7 cellular contexts compared by ENCODE assay signal in the genomic region with DNA sequence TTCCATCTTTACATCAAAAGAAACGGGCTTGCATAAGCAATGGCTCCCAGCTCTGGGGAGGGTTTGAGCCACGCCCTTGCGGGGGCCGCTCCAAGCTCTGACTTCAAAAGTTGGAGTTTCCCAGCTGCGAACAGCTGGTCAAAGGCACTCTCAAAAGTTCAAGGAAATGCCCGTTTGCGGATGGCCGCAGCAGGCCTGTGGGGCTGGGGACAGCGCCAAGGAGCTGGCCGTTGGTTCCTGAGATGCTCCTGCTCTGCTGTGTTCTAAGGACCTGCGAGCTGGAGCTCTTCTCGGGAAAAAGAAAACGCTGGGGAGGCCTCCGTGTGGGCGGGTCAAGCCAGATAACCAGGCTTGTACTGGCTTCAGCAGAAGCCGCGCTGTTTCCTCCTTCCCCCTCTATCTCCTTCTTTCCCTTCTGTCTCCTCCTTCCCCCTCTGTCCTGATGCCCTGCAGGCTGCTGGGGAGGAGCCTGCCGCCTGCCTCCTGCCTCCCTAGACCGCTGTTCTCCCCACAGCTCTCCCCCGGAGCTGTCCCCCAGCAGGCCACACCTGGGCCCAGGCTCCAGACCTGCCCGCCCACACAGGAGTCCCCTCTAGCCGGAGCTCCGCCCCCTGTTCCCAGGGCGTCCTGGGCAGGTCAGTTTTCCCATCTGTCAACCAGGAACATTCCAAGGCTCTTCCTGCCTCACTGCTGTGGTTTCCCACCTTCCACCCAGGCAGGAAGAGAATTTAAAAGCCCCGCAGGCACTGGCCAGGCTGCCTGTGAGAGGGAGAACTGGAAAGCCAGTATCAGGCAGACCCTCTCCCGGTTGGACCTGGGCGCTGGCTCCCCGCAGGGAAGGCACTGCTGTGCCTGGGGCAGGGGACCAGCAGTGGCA. TPM values are rescaled to one million over a fixed set of nuclear protein-coding genes. Genes with fewer than 3 reads are reported as not detected.
DNase-seq lines count a peak whose midpoint lies in the region; ATAC-seq and TF ChIP-seq lines count a peak whose summit lies in the region.

No MANE protein-coding gene starts in this region.

- H2BK5ac ChIP-seq in mesenchymal stem cell (ENCODE audit: low read depth, low read length, poor library complexity, severe bottlenecking), result no peak overlapping the region

- peak overlapping the region; percentile 60 for H2AFZ ChIP-seq in mesenchymal stem cell (ENCODE audit: low read depth, low read length)

- peak overlapping the region; percentile 41 for H3K4me2 ChIP-seq in mesenchymal stem cell (ENCODE audit: low read length, poor library complexity, severe bottlenecking)

- peak overlapping the region in 1 of 2 experiments; percentile 4 for H3K14ac ChIP-seq in mesenchymal stem cell (ENCODE audit: low read length in 2 of 2)

- H3K27ac ChIP-seq in duodenal mucosa (ENCODE audit: low read depth, low read length) (no peak overlapping the region), mesenchymal stem cell (ENCODE audit: low read length, poor library complexity, severe bottlenecking) (peak overlapping the region; percentile 71)

- DNase-seq in H7 (peak; percentile 98), NT2/D1 (ENCODE audit: low read depth, low spot score) (peak; percentile 74), mesenchymal stem cell (peak; percentile 90), lower leg skin (ENCODE audit: low spot score in 2 of 2) (no peak), Ammon's horn (ENCODE audit: low spot score) (no peak)

- no peak for TF ChIP-seq CTCF in lower leg skin (IDR thresholded peaks at IDR 0.05)

- H3K9ac ChIP-seq in NT2/D1 (ENCODE audit: insufficient read length, low read depth) (peak overlapping the region; percentile 61), duodenal mucosa (ENCODE audit: low read depth in 1 of 2, low read length in 2 of 2) (peak overlapping the region in 1 of 2 donors; percentile 18), mesenchymal stem cell (ENCODE audit: low read length) (peak overlapping the region; percentile 67)

- H2BK12ac ChIP-seq in mesenchymal stem cell (ENCODE audit: low read length in 2 of 2), result no peak overlapping the region

- H3K36me3 ChIP-seq in H7 (replicated peaks; ENCODE audit: control insufficient read depth, insufficient read depth, low read length), result no peaks in the 10 kb centered on the region
- peaks cover 12% of the 10 kb centered on the region for H3K36me3 ChIP-seq in NT2/D1 (ENCODE audit: insufficient read depth, insufficient read length, low read length)
- peaks cover 4 to 17% of the 10 kb centered on the region in 2 donors for H3K36me3 ChIP-seq in duodenal mucosa (ENCODE audit: control insufficient read depth in 1 of 2, insufficient read depth in 2 of 2, low read length in 2 of 2)
- H3K36me3 ChIP-seq in mesenchymal stem cell (ENCODE audit: control insufficient read depth in 1 of 2, insufficient read depth in 2 of 2, low read depth in 1 of 2, low read length in 2 of 2), result peaks cover 30 to 45% of the 10 kb centered on the region in 2 experiments

- H3K4me3 ChIP-seq in H7 (ENCODE audit: insufficient read depth, low read depth, low read length) (peak overlapping the region; percentile 39), NT2/D1 (ENCODE audit: insufficient read length, low read depth) (peak overlapping the region; percentile 21), duodenal mucosa (ENCODE audit: low read depth in 1 of 2, low read length in 2 of 2) (peak overlapping the region; percentile 42 to 58), mesenchymal stem cell (ENCODE audit: insufficient read depth in 1 of 2, low read depth in 1 of 2, low read length in 2 of 2) (peak overlapping the region; percentile 23 to 50), lower leg skin (ENCODE audit: low read depth, poor library complexity, severe bottlenecking) (no peak overlapping the region)

- no peak for ATAC-seq in HG02852 (IDR thresholded peaks at IDR 0.05; ENCODE audit: unreplicated experiment)

- H2BK15ac ChIP-seq in mesenchymal stem cell (ENCODE audit: low read depth, poor library complexity, severe bottlenecking), result peak overlapping the region; percentile 80

- H3K9me3 ChIP-seq in NT2/D1 (ENCODE audit: insufficient read depth, low read length) (no peaks in the 10 kb centered on the region), duodenal mucosa (ENCODE audit: control insufficient read depth in 1 of 2, low read length in 2 of 2) (no peaks in the 10 kb centered on the region), mesenchymal stem cell (ENCODE audit: control insufficient read depth, low read length) (no peaks in the 10 kb centered on the region)

- H3K79me1 ChIP-seq in mesenchymal stem cell (replicated peaks; ENCODE audit: low read length, poor library complexity, severe bottlenecking), result peaks cover 6% of the 10 kb centered on the region

- no peaks in the 10 kb centered on the region; the same call in 1 of the 2 replicates for H3K27me3 ChIP-seq in H7 (ENCODE audit: control insufficient read depth, insufficient read depth, low read length)
- no peaks in the 10 kb centered on the region for H3K27me3 ChIP-seq in NT2/D1 (ENCODE audit: insufficient read depth, insufficient read length)
- no peaks in the 10 kb centered on the region for H3K27me3 ChIP-seq in duodenal mucosa (ENCODE audit: control insufficient read depth in 1 of 2, insufficient read depth in 2 of 2, low read length in 2 of 2)
- peaks cover 0 to 18% of the 10 kb centered on the region in 2 experiments for H3K27me3 ChIP-seq in mesenchymal stem cell (ENCODE audit: control insufficient read depth in 1 of 2, insufficient read depth in 1 of 2, low read length in 2 of 2)

- no peak overlapping the region for H3K23ac ChIP-seq in mesenchymal stem cell (ENCODE audit: low read length in 2 of 2)

- H3K18ac ChIP-seq in mesenchymal stem cell (ENCODE audit: low read depth in 1 of 2, low read length in 2 of 2), result peak overlapping the region; percentile 48 to 73

- TF ChIP-seq POLR2A in lower leg skin (IDR thresholded peaks at IDR 0.05), result no peak

- H2BK120ac ChIP-seq in mesenchymal stem cell (ENCODE audit: low read depth, low read length), result no peak overlapping the region

- H3K4me1 ChIP-seq in NT2/D1 (ENCODE audit: insufficient read depth, insufficient read length) (peaks cover 15% of the 10 kb centered on the region), duodenal mucosa (ENCODE audit: control insufficient read depth in 1 of 2, insufficient read depth in 2 of 2, low read length in 2 of 2) (peaks cover 11 to 16% of the 10 kb centered on the region in 2 donors), mesenchymal stem cell (ENCODE audit: control insufficient read depth, insufficient read depth, low read depth, low read length) (peaks cover 20% of the 10 kb centered on the region)

- peak overlapping the region; percentile 60 to 62 for H3K4ac ChIP-seq in mesenchymal stem cell (ENCODE audit: low read depth in 1 of 2, low read length in 2 of 2)

- peak overlapping the region; percentile 52 for H4K91ac ChIP-seq in mesenchymal stem cell (ENCODE audit: low read length)

- intact Hi-C loops in lower leg skin (cut with DNase I; ENCODE audit: low total_unique reads), result no loop called here

- peak overlapping the region; percentile 92 for H4K8ac ChIP-seq in mesenchymal stem cell (ENCODE audit: low read length)

- peak overlapping the region; percentile 9 for H2AK5ac ChIP-seq in mesenchymal stem cell (ENCODE audit: low read length, severe bottlenecking)

- 8% methylated on average over 28 of the region's 28 CpGs for WGBS in mesenchymal stem cell
- WGBS in lower leg skin, 2 donors, result 24 to 30% methylated on average over 28 of the region's 28 CpGs

RNA-seq across cellular contexts. Expression of gene KLF11, which starts 14.1 kb away (rescaled TPM):
- 11.8 and 12.6 TPM in 2 replicates for total RNA-seq in H7 (2014; rRNA removed; shearing (Covaris generic))
- polyA plus RNA-seq in mesenchymal stem cell (2013, experiment 1 of 2), result 7.2 TPM
- polyA plus RNA-seq in mesenchymal stem cell (2013, experiment 2 of 2), result 7.1 TPM
- 10 to 100 TPM; 42.5 to 86.1 (median 61.2) TPM for total RNA-seq in lower leg skin

RNA-seq across cellular contexts. Expression of gene CYS1, which starts 22.7 kb away (rescaled TPM):
- 0.24 and 0.63 TPM in 2 replicates for total RNA-seq in H7 (2014; rRNA removed; shearing (Covaris generic))
- 0.22 TPM for polyA plus RNA-seq in mesenchymal stem cell (2013, experiment 1 of 2)
- polyA plus RNA-seq in mesenchymal stem cell (2013, experiment 2 of 2), result 0.34 TPM
- under 1 TPM in 3 of 4 donors, not detected in 1; 0.25 to 0.98 (median 0.62) TPM for total RNA-seq in lower leg skin

Comparison
In these comparisons a context has a peak if more than half of its experiments do, and no peak if none do; other contexts are left out.
1. DNase-seq: peak in H7 (single experiment), NT2/D1 (single experiment) and mesenchymal stem cell (single experiment); none in lower leg skin (0 of 2) and Ammon's horn (single experiment).